1 cellular context compared by ENCODE assay signal in the genomic region with DNA sequence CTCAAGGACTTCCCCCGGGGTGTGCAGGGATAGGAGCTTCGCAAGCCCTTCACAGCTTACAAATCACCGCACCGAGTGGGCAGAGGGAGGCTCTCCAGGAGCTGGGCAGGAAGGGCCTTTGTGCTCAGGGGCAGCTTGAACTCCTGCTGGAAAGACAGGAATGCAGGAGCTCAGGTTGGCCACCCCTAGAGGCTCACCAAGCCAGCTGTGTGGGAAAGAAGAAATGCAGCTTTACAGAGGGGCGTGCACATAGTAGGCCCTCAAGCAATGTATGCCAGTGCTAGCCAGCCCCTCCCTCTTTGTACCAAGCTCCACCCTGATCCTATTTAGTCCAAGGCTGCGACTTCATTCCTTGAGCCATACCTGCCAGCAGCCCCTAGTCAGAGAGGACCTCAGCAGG.
TF ChIP-seq lines count a peak whose summit lies in the region.

No MANE protein-coding gene starts in this region.

TF ChIP-seq in HEK293, 187 proteins besides CTCF, POLR2A, EP300 and RAD21 (continued from another document):
- TF ChIP-seq RBAK (tag by site-specific recombination; IDR thresholded peaks at IDR 0.05), result no peak
- TF ChIP-seq ZNF416 (tag by site-specific recombination; IDR thresholded peaks at IDR 0.05), result no peak
- no peak for TF ChIP-seq ZNF830 (tag by site-specific recombination; IDR thresholded peaks at IDR 0.05; ENCODE audit: low read depth)
- TF ChIP-seq, protein P1, sequence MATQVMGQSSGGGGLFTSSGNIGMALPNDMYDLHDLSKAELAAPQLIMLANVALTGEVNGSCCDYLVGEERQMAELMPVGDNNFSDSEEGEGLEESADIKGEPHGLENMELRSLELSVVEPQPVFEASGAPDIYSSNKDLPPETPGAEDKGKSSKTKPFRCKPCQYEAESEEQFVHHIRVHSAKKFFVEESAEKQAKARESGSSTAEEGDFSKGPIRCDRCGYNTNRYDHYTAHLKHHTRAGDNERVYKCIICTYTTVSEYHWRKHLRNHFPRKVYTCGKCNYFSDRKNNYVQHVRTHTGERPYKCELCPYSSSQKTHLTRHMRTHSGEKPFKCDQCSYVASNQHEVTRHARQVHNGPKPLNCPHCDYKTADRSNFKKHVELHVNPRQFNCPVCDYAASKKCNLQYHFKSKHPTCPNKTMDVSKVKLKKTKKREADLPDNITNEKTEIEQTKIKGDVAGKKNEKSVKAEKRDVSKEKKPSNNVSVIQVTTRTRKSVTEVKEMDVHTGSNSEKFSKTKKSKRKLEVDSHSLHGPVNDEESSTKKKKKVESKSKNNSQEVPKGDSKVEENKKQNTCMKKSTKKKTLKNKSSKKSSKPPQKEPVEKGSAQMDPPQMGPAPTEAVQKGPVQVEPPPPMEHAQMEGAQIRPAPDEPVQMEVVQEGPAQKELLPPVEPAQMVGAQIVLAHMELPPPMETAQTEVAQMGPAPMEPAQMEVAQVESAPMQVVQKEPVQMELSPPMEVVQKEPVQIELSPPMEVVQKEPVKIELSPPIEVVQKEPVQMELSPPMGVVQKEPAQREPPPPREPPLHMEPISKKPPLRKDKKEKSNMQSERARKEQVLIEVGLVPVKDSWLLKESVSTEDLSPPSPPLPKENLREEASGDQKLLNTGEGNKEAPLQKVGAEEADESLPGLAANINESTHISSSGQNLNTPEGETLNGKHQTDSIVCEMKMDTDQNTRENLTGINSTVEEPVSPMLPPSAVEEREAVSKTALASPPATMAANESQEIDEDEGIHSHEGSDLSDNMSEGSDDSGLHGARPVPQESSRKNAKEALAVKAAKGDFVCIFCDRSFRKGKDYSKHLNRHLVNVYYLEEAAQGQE (tag by site-specific recombination; IDR thresholded peaks at IDR 0.05), result no peak
- TF ChIP-seq ZBTB8A (tag by site-specific recombination; IDR thresholded peaks at IDR 0.05), result no peak
- TF ChIP-seq ZNF660 (tag by site-specific recombination; IDR thresholded peaks at IDR 0.05), result no peak
- no peak for TF ChIP-seq ZNF18 (tag by site-specific recombination; IDR thresholded peaks at IDR 0.05)
- no peak for TF ChIP-seq ZNF23 (tag by site-specific recombination; IDR thresholded peaks at IDR 0.05; ENCODE audit: borderline replicate concordance)
- no peak for TF ChIP-seq ZNF843 (tag by site-specific recombination; IDR thresholded peaks at IDR 0.05)
- TF ChIP-seq PRDM1 (tag by site-specific recombination; IDR thresholded peaks at IDR 0.05), result no peak
- TF ChIP-seq, protein P2, sequence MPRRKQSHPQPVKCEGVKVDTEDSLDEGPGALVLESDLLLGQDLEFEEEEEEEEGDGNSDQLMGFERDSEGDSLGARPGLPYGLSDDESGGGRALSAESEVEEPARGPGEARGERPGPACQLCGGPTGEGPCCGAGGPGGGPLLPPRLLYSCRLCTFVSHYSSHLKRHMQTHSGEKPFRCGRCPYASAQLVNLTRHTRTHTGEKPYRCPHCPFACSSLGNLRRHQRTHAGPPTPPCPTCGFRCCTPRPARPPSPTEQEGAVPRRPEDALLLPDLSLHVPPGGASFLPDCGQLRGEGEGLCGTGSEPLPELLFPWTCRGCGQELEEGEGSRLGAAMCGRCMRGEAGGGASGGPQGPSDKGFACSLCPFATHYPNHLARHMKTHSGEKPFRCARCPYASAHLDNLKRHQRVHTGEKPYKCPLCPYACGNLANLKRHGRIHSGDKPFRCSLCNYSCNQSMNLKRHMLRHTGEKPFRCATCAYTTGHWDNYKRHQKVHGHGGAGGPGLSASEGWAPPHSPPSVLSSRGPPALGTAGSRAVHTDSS (tag by site-specific recombination; IDR thresholded peaks at IDR 0.05), result no peak
- TF ChIP-seq ZFHX2 (tag by site-specific recombination; conservative IDR thresholded peaks at IDR 0.05), result no peak
- TF ChIP-seq ZNF24 (tag by site-specific recombination; IDR thresholded peaks at IDR 0.05), result no peak
